1 cellular context compared by ENCODE assay signal in the genomic region with DNA sequence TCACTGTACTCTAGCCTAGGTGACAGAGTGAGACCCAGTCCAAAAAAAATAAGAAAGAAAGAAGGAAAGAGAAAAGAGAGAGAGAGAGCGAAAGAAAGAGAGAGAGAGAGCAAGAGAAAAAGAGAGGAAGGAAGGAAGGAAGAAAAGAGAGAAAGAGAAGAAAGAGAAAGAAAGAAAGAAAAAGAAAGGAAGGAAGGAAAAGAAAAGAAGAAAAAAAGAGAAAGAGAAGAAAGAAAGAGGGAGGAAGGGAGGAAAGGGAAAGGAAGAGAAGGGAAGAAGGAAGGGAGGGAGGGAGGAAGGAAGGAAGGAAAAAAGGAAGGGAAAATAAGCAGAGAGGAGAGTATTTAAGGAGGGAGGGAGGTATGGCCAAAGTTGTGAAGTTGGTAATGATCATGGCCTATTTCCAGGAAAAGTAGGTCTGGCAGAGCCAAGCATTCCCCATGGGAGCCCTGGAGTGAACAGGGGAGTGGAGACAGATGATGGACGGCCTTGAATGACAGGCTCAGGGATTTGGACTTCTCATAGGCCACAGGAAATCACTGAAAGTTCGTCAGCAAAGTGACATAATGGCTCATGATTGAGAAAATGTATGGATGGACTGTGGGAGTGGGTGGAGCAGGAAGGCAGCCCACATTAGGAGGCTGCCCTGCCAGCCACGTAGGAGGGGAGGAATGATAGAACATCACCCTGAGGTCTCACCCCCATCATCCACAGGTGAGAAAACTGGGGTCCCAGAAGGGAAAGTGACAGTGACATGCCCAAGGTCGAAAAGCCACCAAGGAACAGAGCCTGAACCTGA.
A peak's percentile ranks its signal among the peaks of the same experiment; 100 is the strongest.
TF ChIP-seq lines count a peak whose summit lies in the region.

No MANE protein-coding gene starts in this region.

TF ChIP-seq in K562, 482 proteins besides CTCF, POLR2A, EP300 and RAD21 (continued from another document and continues in another):
- TF ChIP-seq TEAD4 (IDR thresholded peaks at IDR 0.05; ENCODE audit: low read length) (no peak), TEAD4 (CRISPR knock-in tag; IDR thresholded peaks at IDR 0.05; ENCODE audit: borderline replicate concordance) (no peak), NCOR1 (IDR thresholded peaks at IDR 0.05) (no peak), MCM5 (IDR thresholded peaks at IDR 0.05; ENCODE audit: low read depth) (no peak), SRSF3 (IDR thresholded peaks at IDR 0.05; ENCODE audit: insufficient read depth, low read length) (no peak), NCOA4 (IDR thresholded peaks at IDR 0.05; ENCODE audit: partially characterized antibody) (peak; percentile 34), NFE2 (IDR thresholded peaks at IDR 0.05; ENCODE audit: low read depth) (no peak), ARID2 (IDR thresholded peaks at IDR 0.05) (peak; percentile 22; the same call in 1 of the 2 replicates), ARHGAP35 (IDR thresholded peaks at IDR 0.05; ENCODE audit: partially characterized antibody) (peak; percentile 41), EGR1 (conservative IDR thresholded peaks at IDR 0.05) (peak; percentile 29; the same call in 1 of the 2 replicates), ZNF224 (CRISPR knock-in tag; IDR thresholded peaks at IDR 0.05) (no peak), POLR3G (IDR thresholded peaks at IDR 0.05; ENCODE audit: extremely low read depth, insufficient read length, insufficient replicate concordance) (no peak), KLF6 (CRISPR knock-in tag; IDR thresholded peaks at IDR 0.05; ENCODE audit: borderline replicate concordance) (no peak), RBM25 (IDR thresholded peaks at IDR 0.05; ENCODE audit: low read depth, low read length, severe bottlenecking) (no peak), MEIS2 (IDR thresholded peaks at IDR 0.05; ENCODE audit: partially characterized antibody) (peak; percentile 35), MTF1 (CRISPR knock-in tag; IDR thresholded peaks at IDR 0.05; ENCODE audit: borderline replicate concordance) (no peak), ZNF445 (CRISPR knock-in tag; IDR thresholded peaks at IDR 0.05; ENCODE audit: low read depth) (no peak), MYNN (IDR thresholded peaks at IDR 0.05) (no peak), MYNN (CRISPR knock-in tag; IDR thresholded peaks at IDR 0.05) (no peak), TEAD1 (CRISPR knock-in tag; IDR thresholded peaks at IDR 0.05) (no peak), SREBF1 (IDR thresholded peaks at IDR 0.05; ENCODE audit: borderline replicate concordance, low read depth, low read length) (no peak), SMAD2 (IDR thresholded peaks at IDR 0.05; ENCODE audit: low read depth, low read length) (no peak), RERE (CRISPR knock-in tag; IDR thresholded peaks at IDR 0.05; ENCODE audit: borderline replicate concordance) (no peak), RFX5 (IDR thresholded peaks at IDR 0.05; ENCODE audit: low read depth, low read length) (no peak), YBX1 (IDR thresholded peaks at IDR 0.05) (no peak), ZBTB5 (IDR thresholded peaks at IDR 0.05) (peak; percentile 66), GTF2E2 (tag; IDR thresholded peaks at IDR 0.05) (no peak), MTA2 (IDR thresholded peaks at IDR 0.05; ENCODE audit: low read depth) (peak; percentile 15; the same call in 1 of the 2 replicates), ZNF644 (tag; IDR thresholded peaks at IDR 0.05; ENCODE audit: low read depth) (no peak), MTA1 (IDR thresholded peaks at IDR 0.05; ENCODE audit: borderline replicate concordance) (peak; percentile 72; the same call in 1 of the 2 replicates), TAL1 (IDR thresholded peaks at IDR 0.05) (no peak), PKNOX1 (IDR thresholded peaks at IDR 0.05) (peak; percentile 81), TARDBP (IDR thresholded peaks at IDR 0.05) (no peak), PHF8 (IDR thresholded peaks at IDR 0.05; ENCODE audit: borderline replicate concordance, low read length) (no peak), ZNF444 (CRISPR knock-in tag; IDR thresholded peaks at IDR 0.05) (no peak), POLR2B (IDR thresholded peaks at IDR 0.05; ENCODE audit: low read depth, partially characterized antibody) (no peak), CCNT2 (IDR thresholded peaks at IDR 0.05; ENCODE audit: borderline replicate concordance, extremely low read depth, insufficient read length, low read depth, low read length) (no peak)
- TF ChIP-seq, protein P1, sequence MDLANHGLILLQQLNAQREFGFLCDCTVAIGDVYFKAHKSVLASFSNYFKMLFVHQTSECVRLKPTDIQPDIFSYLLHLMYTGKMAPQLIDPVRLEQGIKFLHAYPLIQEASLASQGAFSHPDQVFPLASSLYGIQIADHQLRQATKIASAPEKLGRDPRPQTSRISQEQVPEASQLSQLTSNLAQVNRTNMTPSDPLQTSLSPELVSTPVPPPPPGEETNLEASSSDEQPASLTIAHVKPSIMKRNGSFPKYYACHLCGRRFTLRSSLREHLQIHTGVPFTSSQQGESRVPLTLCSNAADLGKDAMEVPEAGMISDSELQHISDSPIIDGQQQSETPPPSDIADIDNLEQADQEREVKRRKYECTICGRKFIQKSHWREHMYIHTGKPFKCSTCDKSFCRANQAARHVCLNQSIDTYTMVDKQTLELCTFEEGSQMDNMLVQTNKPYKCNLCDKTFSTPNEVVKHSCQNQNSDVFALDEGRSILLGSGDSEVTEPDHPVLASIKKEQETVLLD (IDR thresholded peaks at IDR 0.05): no peak
- TF ChIP-seq, protein P2, sequence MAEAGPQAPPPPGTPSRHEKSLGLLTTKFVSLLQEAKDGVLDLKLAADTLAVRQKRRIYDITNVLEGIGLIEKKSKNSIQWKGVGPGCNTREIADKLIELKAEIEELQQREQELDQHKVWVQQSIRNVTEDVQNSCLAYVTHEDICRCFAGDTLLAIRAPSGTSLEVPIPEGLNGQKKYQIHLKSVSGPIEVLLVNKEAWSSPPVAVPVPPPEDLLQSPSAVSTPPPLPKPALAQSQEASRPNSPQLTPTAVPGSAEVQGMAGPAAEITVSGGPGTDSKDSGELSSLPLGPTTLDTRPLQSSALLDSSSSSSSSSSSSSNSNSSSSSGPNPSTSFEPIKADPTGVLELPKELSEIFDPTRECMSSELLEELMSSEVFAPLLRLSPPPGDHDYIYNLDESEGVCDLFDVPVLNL (CRISPR knock-in tag; IDR thresholded peaks at IDR 0.05; ENCODE audit: low read depth): no peak
- TF ChIP-seq, protein P3, sequence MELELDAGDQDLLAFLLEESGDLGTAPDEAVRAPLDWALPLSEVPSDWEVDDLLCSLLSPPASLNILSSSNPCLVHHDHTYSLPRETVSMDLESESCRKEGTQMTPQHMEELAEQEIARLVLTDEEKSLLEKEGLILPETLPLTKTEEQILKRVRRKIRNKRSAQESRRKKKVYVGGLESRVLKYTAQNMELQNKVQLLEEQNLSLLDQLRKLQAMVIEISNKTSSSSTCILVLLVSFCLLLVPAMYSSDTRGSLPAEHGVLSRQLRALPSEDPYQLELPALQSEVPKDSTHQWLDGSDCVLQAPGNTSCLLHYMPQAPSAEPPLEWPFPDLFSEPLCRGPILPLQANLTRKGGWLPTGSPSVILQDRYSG (tag; conservative IDR thresholded peaks at IDR 0.05; ENCODE audit: low read depth): no peak
- TF ChIP-seq, protein P4, sequence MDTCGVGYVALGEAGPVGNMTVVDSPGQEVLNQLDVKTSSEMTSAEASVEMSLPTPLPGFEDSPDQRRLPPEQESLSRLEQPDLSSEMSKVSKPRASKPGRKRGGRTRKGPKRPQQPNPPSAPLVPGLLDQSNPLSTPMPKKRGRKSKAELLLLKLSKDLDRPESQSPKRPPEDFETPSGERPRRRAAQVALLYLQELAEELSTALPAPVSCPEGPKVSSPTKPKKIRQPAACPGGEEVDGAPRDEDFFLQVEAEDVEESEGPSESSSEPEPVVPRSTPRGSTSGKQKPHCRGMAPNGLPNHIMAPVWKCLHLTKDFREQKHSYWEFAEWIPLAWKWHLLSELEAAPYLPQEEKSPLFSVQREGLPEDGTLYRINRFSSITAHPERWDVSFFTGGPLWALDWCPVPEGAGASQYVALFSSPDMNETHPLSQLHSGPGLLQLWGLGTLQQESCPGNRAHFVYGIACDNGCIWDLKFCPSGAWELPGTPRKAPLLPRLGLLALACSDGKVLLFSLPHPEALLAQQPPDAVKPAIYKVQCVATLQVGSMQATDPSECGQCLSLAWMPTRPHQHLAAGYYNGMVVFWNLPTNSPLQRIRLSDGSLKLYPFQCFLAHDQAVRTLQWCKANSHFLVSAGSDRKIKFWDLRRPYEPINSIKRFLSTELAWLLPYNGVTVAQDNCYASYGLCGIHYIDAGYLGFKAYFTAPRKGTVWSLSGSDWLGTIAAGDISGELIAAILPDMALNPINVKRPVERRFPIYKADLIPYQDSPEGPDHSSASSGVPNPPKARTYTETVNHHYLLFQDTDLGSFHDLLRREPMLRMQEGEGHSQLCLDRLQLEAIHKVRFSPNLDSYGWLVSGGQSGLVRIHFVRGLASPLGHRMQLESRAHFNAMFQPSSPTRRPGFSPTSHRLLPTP (IDR thresholded peaks at IDR 0.05; ENCODE audit: borderline replicate concordance, extremely low read depth, insufficient read length): no peak
- TF ChIP-seq, protein P5, sequence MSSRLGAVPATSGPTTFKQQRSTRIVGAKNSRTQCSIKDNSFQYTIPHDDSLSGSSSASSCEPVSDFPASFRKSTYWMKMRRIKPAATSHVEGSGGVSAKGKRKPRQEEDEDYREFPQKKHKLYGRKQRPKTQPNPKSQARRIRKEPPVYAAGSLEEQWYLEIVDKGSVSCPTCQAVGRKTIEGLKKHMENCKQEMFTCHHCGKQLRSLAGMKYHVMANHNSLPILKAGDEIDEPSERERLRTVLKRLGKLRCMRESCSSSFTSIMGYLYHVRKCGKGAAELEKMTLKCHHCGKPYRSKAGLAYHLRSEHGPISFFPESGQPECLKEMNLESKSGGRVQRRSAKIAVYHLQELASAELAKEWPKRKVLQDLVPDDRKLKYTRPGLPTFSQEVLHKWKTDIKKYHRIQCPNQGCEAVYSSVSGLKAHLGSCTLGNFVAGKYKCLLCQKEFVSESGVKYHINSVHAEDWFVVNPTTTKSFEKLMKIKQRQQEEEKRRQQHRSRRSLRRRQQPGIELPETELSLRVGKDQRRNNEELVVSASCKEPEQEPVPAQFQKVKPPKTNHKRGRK (tag; IDR thresholded peaks at IDR 0.05): peak; percentile 98
